In genomic region chr9:101400120-101400519, GRCh38 we compare ENCODE assay signal across 8 cellular contexts. TPM values are rescaled to one million over a fixed set of nuclear protein-coding genes. Genes with fewer than 3 reads are reported as not detected.
A peak's percentile ranks its signal among the peaks of the same experiment; 100 is the strongest.
DNase-seq lines count a peak whose midpoint lies in the region; ATAC-seq and TF ChIP-seq lines count a peak whose summit lies in the region.

No MANE protein-coding gene starts in this region.

- no peak for ATAC-seq in activated CD4-positive, CD25-positive, alpha-beta regulatory T cell treated with anti-CD3 and anti-CD28 coated beads, Interleukin-2, amount 50 U/mL, for 24 hours
- no peak for ATAC-seq in GM21367 (IDR thresholded peaks at IDR 0.05; ENCODE audit: unreplicated experiment)

- H3K4me2 ChIP-seq in PC-9, result peak overlapping the region; percentile 91
- H3K4me2 ChIP-seq in parathyroid adenoma (ENCODE audit: low read length), result peak overlapping the region; percentile 84

- H3K4me1 ChIP-seq in ES-I3 (ENCODE audit: insufficient read depth, low read length), result peaks cover 7% of the 10 kb centered on the region; the same call in 1 of the 2 replicates
- H3K4me1 ChIP-seq in PC-9 (replicated peaks; ENCODE audit: insufficient read depth), result peaks cover 19% of the 10 kb centered on the region
- H3K4me1 ChIP-seq in esophagus muscularis mucosa, result peaks cover 34 to 53% (median 47%) of the 10 kb centered on the region in 4 donors
- peaks cover 2% of the 10 kb centered on the region for H3K4me1 ChIP-seq in parathyroid adenoma

- peak overlapping the region; percentile 82; the same call in 1 of the 2 replicates for H3K9ac ChIP-seq in ES-I3 (ENCODE audit: low read depth, low read length)
- H3K9ac ChIP-seq in parathyroid adenoma, result no peak overlapping the region

- no peak for TF ChIP-seq EP300 in esophagus muscularis mucosa (IDR thresholded peaks at IDR 0.05)

- CTCF ChIA-PET in PC-9 (lab: Charles Lee), result no interaction called here

- no peak overlapping the region for H3K27ac ChIP-seq in PC-9
- peak overlapping the region in 1 of 4 donors; percentile 84 for H3K27ac ChIP-seq in esophagus muscularis mucosa (replicated peaks in 1 of 4)
- H3K27ac ChIP-seq in parathyroid adenoma, result no peak overlapping the region

- no peak overlapping the region for H2AFZ ChIP-seq in PC-9
- H2AFZ ChIP-seq in parathyroid adenoma, result no peak overlapping the region

- TF ChIP-seq CTCF in PC-9 (conservative IDR thresholded peaks at IDR 0.05) (no peak), esophagus muscularis mucosa (IDR thresholded peaks at IDR 0.05) (no peak), parathyroid adenoma (IDR thresholded peaks at IDR 0.05) (no peak)

- 41% methylated on average over 5 of the region's 5 CpGs for WGBS in esophagus muscularis mucosa

- peaks cover 57% of the 10 kb centered on the region for H3K79me2 ChIP-seq in PC-9 (ENCODE audit: low read depth)
- H3K79me2 ChIP-seq in parathyroid adenoma, result peaks cover 22% of the 10 kb centered on the region

- DNase-seq in PC-9 (no peak), esophagus muscularis mucosa (ENCODE audit: extremely low spot score) (no peak), SK-N-DZ (ENCODE audit: low spot score) (no peak)
- no peak for DNase-seq in activated CD8-positive, alpha-beta memory T cell treated with anti-CD3 and anti-CD28 coated beads, Interleukin-2, amount 50 U/mL, for 4 hours

- H3K36me3 ChIP-seq in ES-I3 (ENCODE audit: insufficient read depth, low read length) (peaks cover 5% of the 10 kb centered on the region; the same call in 1 of the 2 replicates), PC-9 (ENCODE audit: low read depth) (peaks cover 68% of the 10 kb centered on the region), esophagus muscularis mucosa (peaks cover 45 to 55% (median 50%) of the 10 kb centered on the region in 4 donors), parathyroid adenoma (ENCODE audit: control insufficient read depth, insufficient read depth, low read length) (peaks cover 3% of the 10 kb centered on the region)

- H3K9me3 ChIP-seq in ES-I3 (ENCODE audit: control insufficient read depth, insufficient read depth, low read length), result peaks cover 12% of the 10 kb centered on the region; the same call in 1 of the 2 replicates
- peaks cover 29% of the 10 kb centered on the region for H3K9me3 ChIP-seq in PC-9 (ENCODE audit: insufficient read depth, low read depth)
- H3K9me3 ChIP-seq in esophagus muscularis mucosa, result peaks cover 0 to 23% (median 10%) of the 10 kb centered on the region in 4 donors
- H3K9me3 ChIP-seq in parathyroid adenoma (ENCODE audit: control insufficient read depth, low read length), result no peaks in the 10 kb centered on the region

- no peaks in the 10 kb centered on the region for H3K9me2 ChIP-seq in PC-9 (ENCODE audit: insufficient read depth)

- H3F3A ChIP-seq in PC-9 (ENCODE audit: insufficient read depth, low read depth), result no peaks in the 10 kb centered on the region

- intact Hi-C loops in PC-9 (cut with micrococcal nuclease; ENCODE audit: unreplicated experiment), result no loop called here
- intact Hi-C loops in esophagus muscularis mucosa (cut with DNase I), result loop anchor here (2.0 kb wide), 2 partner anchors 47 to 133 kb away; partner anchors contain the start of gene RNF20

- BruUV-seq in PC-9 (replicated peaks; lab: Mats Ljungman, UMichigan), result no TSS peak

- no peaks in the 10 kb centered on the region for H4K20me1 ChIP-seq in PC-9 (ENCODE audit: insufficient read depth)

- H3K4me3 ChIP-seq in PC-9, result no peak overlapping the region; the same call in 1 of the 2 replicates
- H3K4me3 ChIP-seq in esophagus muscularis mucosa, result peak overlapping the region; percentile 65 to 85 (median 68)
- H3K4me3 ChIP-seq in parathyroid adenoma (ENCODE audit: low read depth, low read length), result peak overlapping the region; percentile 82

- TF ChIP-seq POLR2A in esophagus muscularis mucosa (IDR thresholded peaks at IDR 0.05; ENCODE audit: low read depth), result no peak

- H3K27me3 ChIP-seq in PC-9 (ENCODE audit: insufficient read depth, low read depth) (no peaks in the 10 kb centered on the region), esophagus muscularis mucosa (no peaks in the 10 kb centered on the region), parathyroid adenoma (ENCODE audit: control insufficient read depth, insufficient read depth, low read length) (no peaks in the 10 kb centered on the region)

- POLR2A ChIA-PET in PC-9 (lab: Charles Lee; ENCODE audit: unreplicated experiment), result no interaction called here

RNA-seq across cellular contexts. Expression of gene ZNF189, which starts 1.5 kb away (rescaled TPM):
- total RNA-seq in PC-9 (2021) (5.9 and 9.4 TPM in 2 replicates), esophagus muscularis mucosa (10 to 100 TPM; 16.7 to 19.6 (median 18.6) TPM)
- polyA plus RNA-seq in SK-N-DZ (2014; cell fraction: cytosol; rRNA removed), result 10.0 and 13.6 TPM in 2 replicates
- 7.6 and 10.8 TPM in 2 replicates for polyA plus RNA-seq in SK-N-DZ (2014; cell fraction: nucleus; rRNA removed)

RNA-seq across cellular contexts. Expression of gene MRPL50, which starts 1.7 kb away (rescaled TPM):
- total RNA-seq in PC-9 (2021) (7.6 and 11.9 TPM in 2 replicates), esophagus muscularis mucosa (10 to 100 TPM in 2 of 4 donors, 1 to 10 TPM in 2; 8.3 to 12.9 (median 10.4) TPM)
- polyA plus RNA-seq in SK-N-DZ (2014; cell fraction: cytosol; rRNA removed), result 14.9 and 20.9 TPM in 2 replicates
- 22.9 and 25.9 TPM in 2 replicates for polyA plus RNA-seq in SK-N-DZ (2014; cell fraction: nucleus; rRNA removed)

RNA-seq across cellular contexts. Expression of gene BAAT, which starts 15.3 kb away (rescaled TPM):
- total RNA-seq in PC-9 (2021), result not detected in 2 replicates
- total RNA-seq in esophagus muscularis mucosa, result not detected
- polyA plus RNA-seq in SK-N-DZ (2014; cell fraction: cytosol; rRNA removed), result 0.03 and 0.15 TPM in 2 replicates
- polyA plus RNA-seq in SK-N-DZ (2014; cell fraction: nucleus; rRNA removed), result 0.51 and 0.70 TPM in 2 replicates

RNA-seq across cellular contexts. Expression of gene ALDOB, which starts 35.5 kb away (rescaled TPM):
- not detected in 2 replicates for total RNA-seq in PC-9 (2021)
- total RNA-seq in esophagus muscularis mucosa, result under 1 TPM in 2 of 4 donors, not detected in 2; 0.23 to 0.33 TPM
- not detected in 2 replicates for polyA plus RNA-seq in SK-N-DZ (2014; cell fraction: cytosol; rRNA removed)
- polyA plus RNA-seq in SK-N-DZ (2014; cell fraction: nucleus; rRNA removed), result not detected in 2 replicates
